ENCODE assay signal across 10 cellular contexts in the genomic region with DNA sequence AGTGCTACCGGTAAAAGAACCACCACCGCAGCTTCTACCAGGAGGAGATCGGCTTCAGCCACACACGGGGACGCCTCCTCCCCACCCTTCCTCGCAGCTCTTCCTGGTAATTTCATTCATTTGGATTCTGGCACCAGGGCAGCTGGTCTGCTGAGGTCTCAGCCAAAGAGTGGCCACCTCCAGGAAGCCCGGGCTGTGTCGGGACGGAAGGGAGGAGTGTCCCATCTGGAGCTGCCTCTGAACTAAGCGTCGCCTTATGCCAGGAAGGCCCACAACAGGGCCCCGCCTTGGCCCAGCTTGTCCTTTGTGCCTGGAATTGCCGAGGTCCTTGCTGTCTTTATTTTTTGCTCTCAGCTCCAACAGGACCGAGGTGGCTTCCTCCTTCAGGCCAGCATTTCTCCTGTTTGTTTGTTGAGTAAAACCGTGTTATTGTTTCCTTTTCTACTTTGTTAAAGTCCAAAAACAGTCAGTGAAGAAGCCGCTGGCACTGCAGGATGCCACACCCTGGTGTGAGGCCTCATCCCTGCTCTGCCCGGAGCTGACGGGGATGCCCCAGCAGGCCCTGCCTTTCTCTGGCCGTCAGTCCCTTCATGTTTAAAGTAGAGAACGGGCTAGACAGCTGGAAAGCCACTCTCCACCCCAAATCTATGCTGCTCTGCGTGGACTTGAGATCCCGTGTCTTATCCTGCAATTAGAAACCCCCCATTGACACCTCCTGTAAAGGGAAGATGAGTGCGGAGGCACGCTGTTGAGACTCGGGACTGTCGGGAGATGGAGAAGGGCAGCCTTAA. TPM values are rescaled to one million over a fixed set of nuclear protein-coding genes. Genes with fewer than 3 reads are reported as not detected.
DNase-seq lines count a peak whose midpoint lies in the region; ATAC-seq and TF ChIP-seq lines count a peak whose summit lies in the region.
"Had no signal": no experiment of that assay in that cellular context is flagged by ENCODE, and none has a peak within 500 bp of the region (broad histone marks: within the 10 kb centered on the region; RNA-seq: fewer than 3 reads in every experiment).

No MANE protein-coding gene starts in this region.

- no peaks in the 10 kb centered on the region for H3K9me3 Mint-ChIP-seq in type B pancreatic cell
- H3K9me3 Mint-ChIP-seq in activated CD4-positive, alpha-beta T cell treated with anti-CD3 and anti-CD28 coated beads for 36 hours (ENCODE audit: low read depth) = no peaks in the 10 kb centered on the region
- H3K9me3 Mint-ChIP-seq: activated naive CD4-positive, alpha-beta T cell treated with anti-CD3 and anti-CD28 coated beads, Interleukin-2, amount 10 ng/mL, durations not matched to agents 7 days and 5 days had no signal

- 77% methylated on average over 26 of the region's 26 CpGs for WGBS in esophagus muscularis mucosa

- CTCF ChIA-PET in activated CD4-positive, alpha-beta T cell treated with anti-CD3 and anti-CD28 coated beads for 36 hours (lab: Charles Lee) = no interaction called here

- ATAC-seq in GM21825 (IDR thresholded peaks at IDR 0.05; ENCODE audit: unreplicated experiment) (no peak), GM19397 (IDR thresholded peaks at IDR 0.05; ENCODE audit: unreplicated experiment) (no peak)
- no peak for ATAC-seq in activated CD4-positive, alpha-beta T cell treated with anti-CD3 and anti-CD28 coated beads for 36 hours

- H3K27me3 ChIP-seq in esophagus muscularis mucosa (no peaks in the 10 kb centered on the region), mucosa of rectum (ENCODE audit: control insufficient read depth in 2 of 2, insufficient read depth in 2 of 2, low read length in 2 of 2) (no peaks in the 10 kb centered on the region)

- peak overlapping the region in 1 of 2 donors; percentile 44 for H3K9ac ChIP-seq in mucosa of rectum (ENCODE audit: low read depth in 1 of 2, low read length in 2 of 2)
- H3K9ac ChIP-seq: KMS-11 had no signal

- H3K4me3 ChIP-seq in esophagus muscularis mucosa (no peak overlapping the region), mucosa of rectum (ENCODE audit: low read length in 2 of 2) (peak overlapping the region in 1 of 2 donors; percentile 11)

- H3K9me3 ChIP-seq in esophagus muscularis mucosa (no peaks in the 10 kb centered on the region), mucosa of rectum (ENCODE audit: control insufficient read depth in 2 of 2, low read length in 2 of 2) (no peaks in the 10 kb centered on the region)

- H3K36me3 Mint-ChIP-seq in type B pancreatic cell = no peaks in the 10 kb centered on the region
- no peaks in the 10 kb centered on the region for H3K36me3 Mint-ChIP-seq in activated CD4-positive, alpha-beta T cell treated with anti-CD3 and anti-CD28 coated beads for 36 hours (ENCODE audit: low read depth)
- H3K36me3 Mint-ChIP-seq: activated naive CD4-positive, alpha-beta T cell treated with anti-CD3 and anti-CD28 coated beads, Interleukin-2, amount 10 ng/mL, durations not matched to agents 7 days and 5 days had no signal

- intact Hi-C loops in esophagus muscularis mucosa (cut with DNase I) = no loop called here
- intact Hi-C loops in activated CD4-positive, alpha-beta T cell treated with anti-CD3 and anti-CD28 coated beads for 36 hours (cut with DNase I, micrococcal nuclease) = no loop called here

- peak; percentile 44 for TF ChIP-seq EP300 in esophagus muscularis mucosa (IDR thresholded peaks at IDR 0.05)

- H3K27ac Mint-ChIP-seq in type B pancreatic cell = no peak overlapping the region
- H3K27ac Mint-ChIP-seq in activated CD4-positive, alpha-beta T cell treated with anti-CD3 and anti-CD28 coated beads for 36 hours = no peak overlapping the region
- H3K27ac Mint-ChIP-seq: activated naive CD4-positive, alpha-beta T cell treated with anti-CD3 and anti-CD28 coated beads, Interleukin-2, amount 10 ng/mL, durations not matched to agents 7 days and 5 days had no signal

- H3K27ac ChIP-seq in esophagus muscularis mucosa (replicated peaks in 1 of 4) (peak overlapping the region; percentile 7 to 68 (median 60)), mucosa of rectum (ENCODE audit: low read depth in 2 of 2, low read length in 2 of 2) (peak overlapping the region; percentile 61 to 73)
- H3K27ac ChIP-seq: KMS-11 had no signal

- TF ChIP-seq POLR2A in esophagus muscularis mucosa (IDR thresholded peaks at IDR 0.05; ENCODE audit: low read depth) = no peak

- peaks cover 9 to 33% (median 20%) of the 10 kb centered on the region in 4 donors for H3K4me1 ChIP-seq in esophagus muscularis mucosa
- H3K4me1 ChIP-seq in mucosa of rectum (ENCODE audit: control insufficient read depth in 2 of 2, insufficient read depth in 2 of 2, low read length in 2 of 2) = peaks cover 4 to 14% of the 10 kb centered on the region in 2 donors

- no peak for TF ChIP-seq CTCF in esophagus muscularis mucosa (IDR thresholded peaks at IDR 0.05)
- no peak for TF ChIP-seq CTCF in type B pancreatic cell (conservative IDR thresholded peaks at IDR 0.05)

- POLR2A ChIA-PET in activated CD4-positive, alpha-beta T cell treated with anti-CD3 and anti-CD28 coated beads for 36 hours (lab: Charles Lee) = no interaction called here

- H3K36me3 ChIP-seq in esophagus muscularis mucosa = peaks cover 0 to 55% (median 14%) of the 10 kb centered on the region in 4 donors
- H3K36me3 ChIP-seq in mucosa of rectum (ENCODE audit: control insufficient read depth in 2 of 2, insufficient read depth in 2 of 2, low read length in 2 of 2) = peaks cover 0 to 10% of the 10 kb centered on the region in 2 donors

- peaks cover 12% of the 10 kb centered on the region for H3K4me1 Mint-ChIP-seq in type B pancreatic cell (ENCODE audit: unreplicated experiment)
- H3K4me1 Mint-ChIP-seq in activated CD4-positive, alpha-beta T cell treated with anti-CD3 and anti-CD28 coated beads for 36 hours = peaks cover 4% of the 10 kb centered on the region

- DNase-seq in SW480 (ENCODE audit: low spot score) (peak; percentile 63), esophagus muscularis mucosa (ENCODE audit: extremely low spot score) (no peak), type B pancreatic cell (ENCODE audit: extremely low spot score, unreplicated experiment) (no peak), RPMI8226 (no peak)
- no peak for DNase-seq in activated CD4-positive, alpha-beta T cell treated with anti-CD3 and anti-CD28 coated beads for 36 hours
- DNase-seq: activated naive CD4-positive, alpha-beta T cell treated with anti-CD3 and anti-CD28 coated beads, Interleukin-2, amount 10 ng/mL, durations not matched to agents 7 days and 5 days had no signal

- H3K4me3 Mint-ChIP-seq in type B pancreatic cell = peak overlapping the region; percentile 21
- no peak overlapping the region for H3K4me3 Mint-ChIP-seq in activated CD4-positive, alpha-beta T cell treated with anti-CD3 and anti-CD28 coated beads for 36 hours
- H3K4me3 Mint-ChIP-seq: activated naive CD4-positive, alpha-beta T cell treated with anti-CD3 and anti-CD28 coated beads, Interleukin-2, amount 10 ng/mL, durations not matched to agents 7 days and 5 days had no signal

- no peaks in the 10 kb centered on the region for H3K27me3 Mint-ChIP-seq in type B pancreatic cell
- no peaks in the 10 kb centered on the region for H3K27me3 Mint-ChIP-seq in activated CD4-positive, alpha-beta T cell treated with anti-CD3 and anti-CD28 coated beads for 36 hours

RNA-seq across cellular contexts. Expression of a gene that starts 24.5 kb away (rescaled TPM):
- total RNA-seq in esophagus muscularis mucosa (10 to 100 TPM; 17.4 to 25.7 (median 20.2) TPM), type B pancreatic cell (ENCODE audit: low replicate concordance) (124 and 166 TPM in 2 replicates)
- 10 to 100 TPM; 18.7 to 20.2 TPM for total RNA-seq in activated CD4-positive, alpha-beta T cell treated with anti-CD3 and anti-CD28 coated beads for 36 hours

RNA-seq across cellular contexts. Expression of a gene that starts 48.5 kb away (rescaled TPM):
- total RNA-seq in esophagus muscularis mucosa = 10 to 100 TPM; 13.0 to 22.4 (median 18.0) TPM
- total RNA-seq in type B pancreatic cell (ENCODE audit: low replicate concordance) = 25.7 and 35.2 TPM in 2 replicates
- total RNA-seq in activated CD4-positive, alpha-beta T cell treated with anti-CD3 and anti-CD28 coated beads for 36 hours = 1 to 10 TPM; 7.2 to 8.4 TPM

RNA-seq across cellular contexts. Expression of a gene that starts 52.0 kb away (rescaled TPM):
- 10 to 100 TPM; 22.0 to 43.8 (median 32.7) TPM for total RNA-seq in esophagus muscularis mucosa
- 25.2 and 40.3 TPM in 2 replicates for total RNA-seq in type B pancreatic cell (ENCODE audit: low replicate concordance)
- 10 to 100 TPM; 34.7 to 35.9 TPM for total RNA-seq in activated CD4-positive, alpha-beta T cell treated with anti-CD3 and anti-CD28 coated beads for 36 hours
